ENCODE assay signal across 27 cellular contexts in genomic region chr2:239038773-239039478, GRCh38.
DNase-seq lines count a peak whose midpoint lies in the region; ATAC-seq and TF ChIP-seq lines count a peak whose summit lies in the region.
"Had no signal": no experiment of that assay in that cellular context is flagged by ENCODE, and none has a peak within 500 bp of the region (broad histone marks: within the 10 kb centered on the region; RNA-seq: fewer than 3 reads in every experiment).

No MANE protein-coding gene starts in this region.

- no peaks in the 10 kb centered on the region for H3K36me3 ChIP-seq in RWPE2 (ENCODE audit: low read depth)
- H3K36me3 ChIP-seq: HAP-1, MG63 had no signal

- TF ChIP-seq CTCF in RWPE2 (IDR thresholded peaks at IDR 0.05; ENCODE audit: poor library complexity, severe bottlenecking) (no peak), nephron progenitor cell (IDR thresholded peaks at IDR 0.05) (no peak)

- peaks cover 28% of the 10 kb centered on the region for H3K4me1 Mint-ChIP-seq in nephron progenitor cell
- H3K4me1 Mint-ChIP-seq in stimulated activated naive B cell treated with anti-CD40 and anti-IgM and Interleukin-4, amounts not matched to agents 10 μg/mL and 1 μg/mL and 100 μg/mL, for 72 hours: no peaks in the 10 kb centered on the region
- H3K4me1 Mint-ChIP-seq: CD4-positive, alpha-beta memory T cell had no signal

- no peaks in the 10 kb centered on the region for H3K9me3 ChIP-seq in RWPE2 (ENCODE audit: severe bottlenecking)
- H3K9me3 ChIP-seq: Caco-2, HAP-1, MG63 had no signal

- no peaks in the 10 kb centered on the region for H3K9me3 Mint-ChIP-seq in nephron progenitor cell
- H3K9me3 Mint-ChIP-seq in stimulated activated naive B cell treated with anti-CD40 and anti-IgM and Interleukin-4, amounts not matched to agents 10 μg/mL and 1 μg/mL and 100 μg/mL, for 72 hours: no peaks in the 10 kb centered on the region
- H3K9me3 Mint-ChIP-seq: CD4-positive, alpha-beta memory T cell; HFFc6 had no signal

- no peaks in the 10 kb centered on the region for H3K4me1 ChIP-seq in RWPE2 (ENCODE audit: insufficient read depth, poor library complexity, severe bottlenecking)
- H3K4me1 ChIP-seq: Caco-2, HAP-1 had no signal

- no peaks in the 10 kb centered on the region for H3K36me3 Mint-ChIP-seq in nephron progenitor cell (ENCODE audit: low read depth)
- H3K36me3 Mint-ChIP-seq in stimulated activated naive B cell treated with anti-CD40 and anti-IgM and Interleukin-4, amounts not matched to agents 10 μg/mL and 1 μg/mL and 100 μg/mL, for 72 hours: no peaks in the 10 kb centered on the region
- H3K36me3 Mint-ChIP-seq: CD4-positive, alpha-beta memory T cell had no signal

- H3K27me3 Mint-ChIP-seq in nephron progenitor cell (ENCODE audit: low read depth, poor library complexity): peaks cover 4% of the 10 kb centered on the region
- peaks cover 17 to 18% of the 10 kb centered on the region in 2 donors for H3K27me3 Mint-ChIP-seq in stimulated activated naive B cell treated with anti-CD40 and anti-IgM and Interleukin-4, amounts not matched to agents 10 μg/mL and 1 μg/mL and 100 μg/mL, for 72 hours

- H3K4me3 Mint-ChIP-seq in nephron progenitor cell: no peak overlapping the region
- H3K4me3 Mint-ChIP-seq in stimulated activated naive B cell treated with anti-CD40 and anti-IgM and Interleukin-4, amounts not matched to agents 10 μg/mL and 1 μg/mL and 100 μg/mL, for 72 hours: no peak overlapping the region
- H3K4me3 Mint-ChIP-seq: HFFc6 had no signal

- ATAC-seq in RWPE2 (ENCODE audit: low read depth): no peak
- no peak for ATAC-seq in stimulated activated naive B cell treated with anti-CD40 and anti-IgM and Interleukin-4, amounts not matched to agents 10 μg/mL and 1 μg/mL and 100 μg/mL, for 72 hours (replicated peaks)
- no peak for ATAC-seq in GM18498 (IDR thresholded peaks at IDR 0.05; ENCODE audit: unreplicated experiment)
- ATAC-seq: GM12878 had no signal

- DNase-seq in RWPE2 (ENCODE audit: low spot score): peak; percentile 40
- DNase-seq in nephron progenitor cell: no peak
- no peak for DNase-seq in stimulated activated naive B cell treated with anti-CD40 and anti-IgM and Interleukin-4, amounts not matched to agents 10 μg/mL and 1 μg/mL and 100 μg/mL, for 72 hours
- no peak for DNase-seq in SKM-1 (lab: John Stamatoyannopoulos, UW; ENCODE audit: unreplicated experiment)
- no peak for DNase-seq in NCI-H2227 (lab: John Stamatoyannopoulos, UW; ENCODE audit: unreplicated experiment)
- DNase-seq: C1 segment of cervical spinal cord; Caco-2; CD4-positive, alpha-beta memory T cell; DMS79; EL; GDM1; GOT3; HFFc6; KG1; MG63; NCI-H1105 treated with DMSO at 0.1 percent for 48 hours; NCI-H146; NCI-H1930; NCI-H446 treated with DMSO at 0.1 percent for 48 hours; NCI-H526; PC-9; SHP77 had no signal

- H3K4me3 ChIP-seq in RWPE2 (ENCODE audit: severe bottlenecking): no peak overlapping the region
- H3K4me3 ChIP-seq: GM12878, HAP-1, MG63, PC-9, SK-N-MC had no signal

- no peaks in the 10 kb centered on the region for H3K27me3 ChIP-seq in RWPE2 (ENCODE audit: insufficient read depth, poor library complexity, severe bottlenecking)
- H3K27me3 ChIP-seq: MG63 had no signal

- H3K27ac ChIP-seq in RWPE2 (ENCODE audit: poor library complexity, severe bottlenecking) (no peak overlapping the region), angular gyrus (ENCODE audit: low read depth, low read length) (peak overlapping the region; percentile 74)
- H3K27ac ChIP-seq: PC-9, SK-N-MC had no signal

- H3K27ac Mint-ChIP-seq in nephron progenitor cell: peak overlapping the region; percentile 75
- peak overlapping the region; percentile 28 for H3K27ac Mint-ChIP-seq in stimulated activated naive B cell treated with anti-CD40 and anti-IgM and Interleukin-4, amounts not matched to agents 10 μg/mL and 1 μg/mL and 100 μg/mL, for 72 hours
- H3K27ac Mint-ChIP-seq: CD4-positive, alpha-beta memory T cell; HFFc6 had no signal
